2 cellular contexts compared by ENCODE assay signal in genomic region chr1:212247179-212247721, GRCh38.
TF ChIP-seq lines count a peak whose summit lies in the region.

No MANE protein-coding gene starts in this region.

TF ChIP-seq in SK-N-SH treated with all-trans-retinoic acid at 6 μM for 48 hours, 23 proteins besides CTCF, POLR2A, EP300 and RAD21 (continued from another document):
- TF ChIP-seq GLIS3 (CRISPR knock-in tag; IDR thresholded peaks at IDR 0.05) (no peak), TOX (CRISPR knock-in tag; IDR thresholded peaks at IDR 0.05; ENCODE audit: borderline replicate concordance) (no peak), ARNTL (CRISPR knock-in tag; IDR thresholded peaks at IDR 0.05; ENCODE audit: borderline replicate concordance, low read depth) (no peak), ZNF565 (CRISPR knock-in tag; conservative IDR thresholded peaks at IDR 0.05; ENCODE audit: low read depth) (no peak), CREB5 (CRISPR knock-in tag; IDR thresholded peaks at IDR 0.05; ENCODE audit: low read depth) (no peak), OSR1 (CRISPR knock-in tag; IDR thresholded peaks at IDR 0.05) (no peak), SNAI2 (CRISPR knock-in tag; IDR thresholded peaks at IDR 0.05) (no peak), PPARA (CRISPR knock-in tag; IDR thresholded peaks at IDR 0.05; ENCODE audit: borderline replicate concordance) (no peak), RARB (CRISPR knock-in tag; IDR thresholded peaks at IDR 0.05) (no peak), ZNF70 (CRISPR knock-in tag; IDR thresholded peaks at IDR 0.05) (no peak), ZNF8 (CRISPR knock-in tag; IDR thresholded peaks at IDR 0.05) (no peak), ZFP30 (CRISPR knock-in tag; IDR thresholded peaks at IDR 0.05) (no peak)

TF ChIP-seq in SK-N-SH, 30 proteins besides CTCF, POLR2A, EP300 and RAD21 (continued from another document):
- TF ChIP-seq, protein P1, sequence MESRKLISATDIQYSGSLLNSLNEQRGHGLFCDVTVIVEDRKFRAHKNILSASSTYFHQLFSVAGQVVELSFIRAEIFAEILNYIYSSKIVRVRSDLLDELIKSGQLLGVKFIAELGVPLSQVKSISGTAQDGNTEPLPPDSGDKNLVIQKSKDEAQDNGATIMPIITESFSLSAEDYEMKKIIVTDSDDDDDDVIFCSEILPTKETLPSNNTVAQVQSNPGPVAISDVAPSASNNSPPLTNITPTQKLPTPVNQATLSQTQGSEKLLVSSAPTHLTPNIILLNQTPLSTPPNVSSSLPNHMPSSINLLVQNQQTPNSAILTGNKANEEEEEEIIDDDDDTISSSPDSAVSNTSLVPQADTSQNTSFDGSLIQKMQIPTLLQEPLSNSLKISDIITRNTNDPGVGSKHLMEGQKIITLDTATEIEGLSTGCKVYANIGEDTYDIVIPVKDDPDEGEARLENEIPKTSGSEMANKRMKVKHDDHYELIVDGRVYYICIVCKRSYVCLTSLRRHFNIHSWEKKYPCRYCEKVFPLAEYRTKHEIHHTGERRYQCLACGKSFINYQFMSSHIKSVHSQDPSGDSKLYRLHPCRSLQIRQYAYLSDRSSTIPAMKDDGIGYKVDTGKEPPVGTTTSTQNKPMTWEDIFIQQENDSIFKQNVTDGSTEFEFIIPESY (IDR thresholded peaks at IDR 0.05; ENCODE audit: borderline replicate concordance, low read depth), result no peak
- TF ChIP-seq EZH2phosphoT487 (IDR thresholded peaks at IDR 0.05; ENCODE audit: borderline replicate concordance, low read depth) (no peak), MEF2A (IDR thresholded peaks at IDR 0.05; ENCODE audit: borderline replicate concordance, low read depth) (no peak), YY1 (IDR thresholded peaks at IDR 0.05; ENCODE audit: low read depth) (no peak), FOXM1 (IDR thresholded peaks at IDR 0.05; ENCODE audit: low read depth) (no peak), TCF12 (IDR thresholded peaks at IDR 0.05) (no peak)
